Comparison of ENCODE assay signal across 16 cellular contexts in the genomic region with DNA sequence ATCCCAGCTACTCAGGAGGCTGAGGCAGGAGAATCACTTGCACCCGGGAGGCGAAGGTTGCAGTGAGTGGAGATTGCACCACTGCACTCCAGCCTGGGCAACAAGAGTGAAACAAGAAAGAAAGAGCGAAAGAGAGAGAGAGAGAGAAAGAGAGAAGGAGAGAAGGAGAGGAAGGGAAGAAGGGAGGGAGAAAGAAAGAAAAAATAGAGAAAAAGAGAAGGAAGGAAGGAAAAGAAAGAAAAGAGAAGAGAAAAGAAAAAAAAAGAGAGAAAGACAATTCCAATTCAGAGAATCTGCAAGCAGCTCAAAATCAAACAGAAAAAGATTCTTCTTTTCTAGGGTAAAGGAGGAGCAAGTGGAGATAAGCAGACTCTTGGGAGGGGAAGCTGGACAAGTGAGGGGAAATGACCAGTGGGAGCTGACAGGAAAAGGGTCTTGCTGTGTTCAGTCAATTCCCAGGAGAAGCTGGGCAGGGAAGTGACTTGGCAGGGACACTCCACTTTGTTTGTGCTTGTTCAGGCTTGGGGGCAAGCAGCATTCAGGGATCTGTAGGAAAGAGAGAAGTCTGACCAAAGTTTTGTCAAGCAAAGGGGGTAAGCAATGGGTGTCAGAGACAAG. TPM values are rescaled to one million over a fixed set of nuclear protein-coding genes. Genes with fewer than 3 reads are reported as not detected.
DNase-seq lines count a peak whose midpoint lies in the region; ATAC-seq, FAIRE-seq and TF ChIP-seq lines count a peak whose summit lies in the region.
"Had no signal": no experiment of that assay in that cellular context is flagged by ENCODE, and none has a peak within 500 bp of the region (broad histone marks: within the 10 kb centered on the region; RNA-seq: fewer than 3 reads in every experiment).

No MANE protein-coding gene starts in this region.

- WGBS in K562 (ENCODE audit: insufficient coverage, low coverage, missing lambda C conversion rate): 75% methylated on average over 3 of the region's 3 CpGs
- WGBS in mesodermal cell (ENCODE audit: insufficient coverage in 2 of 2), 2 experiments: 87 to 91% methylated on average over 3 of the region's 3 CpGs

- H3K79me2 ChIP-seq in ACC112 (ENCODE audit: control insufficient read depth, insufficient read depth, low read length, unreplicated experiment): peaks cover 34% of the 10 kb centered on the region
- H3K79me2 ChIP-seq in K562 (ENCODE audit: control insufficient read depth, insufficient read depth, low read length): peaks cover 14% of the 10 kb centered on the region

- H3K27ac Mint-ChIP-seq in Caco-2 (ENCODE audit: unreplicated experiment) (peak overlapping the region; percentile 30), nephron progenitor cell (no peak overlapping the region)

- no peak for TF ChIP-seq RAD21 in K562 (CRISPR knock-in tag; conservative IDR thresholded peaks at IDR 0.05 in 1 of 2, IDR thresholded peaks at IDR 0.05 in 1 of 2)

- H3K36me3 ChIP-seq in ACC112 (ENCODE audit: insufficient read depth, low read length): no peaks in the 10 kb centered on the region
- H3K36me3 ChIP-seq in Caco-2 (ENCODE audit: control insufficient read depth, insufficient read depth, low read length): no peaks in the 10 kb centered on the region; the same call in 1 of the 2 replicates
- H3K36me3 ChIP-seq in K562 (ENCODE audit: control insufficient read depth, insufficient read depth, low read length): no peaks in the 10 kb centered on the region; the same call in 2 of the 3 replicates
- peaks cover 2% of the 10 kb centered on the region for H3K36me3 ChIP-seq in mesodermal cell (ENCODE audit: control insufficient read depth, insufficient read depth, low read length)
- H3K36me3 ChIP-seq: HAP-1 had no signal

- BruUV-seq in Caco-2 (replicated peaks; lab: Mats Ljungman, UMichigan) (no TSS peak), K562 (replicated peaks; lab: Mats Ljungman, UMichigan) (no TSS peak)

- no peak for FAIRE-seq in K562 (lab: Jason Lieb, UNC)
- FAIRE-seq: G401.6, HTR-8/SVneo had no signal

- H3K4me3 ChIP-seq in ACC112 (ENCODE audit: low read depth, low read length) (no peak overlapping the region), Caco-2 (ENCODE audit: low read depth, low read length) (no peak overlapping the region), K562 (no peak overlapping the region), mesodermal cell (ENCODE audit: extremely low read depth, insufficient read depth, low read length, poor library complexity, severe bottlenecking) (no peak overlapping the region)
- H3K4me3 ChIP-seq: HAP-1 had no signal

- CTCF ChIA-PET in Caco-2 (lab: Charles Lee) (no interaction called here), K562 (lab: Yijun Ruan, JAX; ENCODE audit: low intra/inter-chr PET ratio) (no interaction called here)

- no peaks in the 10 kb centered on the region for H3K9me1 ChIP-seq in K562 (ENCODE audit: control insufficient read depth, insufficient read depth, low read length)

- POLR2A ChIA-PET in Caco-2 (lab: Charles Lee): no interaction called here
- POLR2A ChIA-PET in K562 (lab: Yijun Ruan, JAX): interaction anchor here (0.6 to 1.0 kb wide), 7 partner anchors 10 to 1205 kb away, joined by 3 to 6 read pairs (median 3); no protein-coding TSS in a partner anchor

- no peaks in the 10 kb centered on the region for H3K9me3 Mint-ChIP-seq in Caco-2 (ENCODE audit: unreplicated experiment)
- no peaks in the 10 kb centered on the region for H3K9me3 Mint-ChIP-seq in nephron progenitor cell

- no peak for TF ChIP-seq EP300 in K562 (IDR thresholded peaks at IDR 0.05; ENCODE audit: low read length)

- H3K4me1 Mint-ChIP-seq in Caco-2 (ENCODE audit: low read depth, unreplicated experiment) (peaks cover 49% of the 10 kb centered on the region), nephron progenitor cell (peaks cover 52% of the 10 kb centered on the region)

- H3K27me3 ChIP-seq in ACC112 (ENCODE audit: insufficient read depth, low read length): no peaks in the 10 kb centered on the region
- no peaks in the 10 kb centered on the region for H3K27me3 ChIP-seq in Caco-2 (replicated peaks; ENCODE audit: control insufficient read depth, insufficient read depth, low read length)
- no peaks in the 10 kb centered on the region for H3K27me3 ChIP-seq in K562 (ENCODE audit: control insufficient read depth in 2 of 2, insufficient read depth in 2 of 2, low read length in 2 of 2)

- peak overlapping the region; percentile 2 to 55; a peak in 1 of 4 replicates for H3K9ac ChIP-seq in K562 (ENCODE audit: insufficient read depth in 1 of 2, low read depth in 2 of 2, low read length in 2 of 2)

- H3K27ac ChIP-seq in ACC112 (ENCODE audit: low read depth, low read length) (peak overlapping the region; percentile 94), K562 (ENCODE audit: extremely low read depth, low read depth, low read length) (no peak overlapping the region), mesodermal cell (ENCODE audit: low read depth, low read length, severe bottlenecking) (peak overlapping the region; percentile 59)

- no peaks in the 10 kb centered on the region for H3K27me3 Mint-ChIP-seq in Caco-2 (ENCODE audit: insufficient read depth, unreplicated experiment)
- peaks cover 19% of the 10 kb centered on the region for H3K27me3 Mint-ChIP-seq in nephron progenitor cell (ENCODE audit: low read depth, poor library complexity)

- no peak overlapping the region for H2AFZ ChIP-seq in ACC112 (ENCODE audit: low read length, unreplicated experiment)
- H2AFZ ChIP-seq in K562 (ENCODE audit: low read depth, low read length): peak overlapping the region; percentile 20

- in situ Hi-C loops in K562 (cut with MboI): loop anchor here (25.0 kb wide), 1 partner anchor 204 kb away; no protein-coding TSS in a partner anchor

- H3K9me3 ChIP-seq in Caco-2 (no peaks in the 10 kb centered on the region), K562 (replicated peaks; ENCODE audit: control insufficient read depth, insufficient read depth, low read depth, low read length) (no peaks in the 10 kb centered on the region), mesodermal cell (ENCODE audit: control insufficient read depth, low read length) (no peaks in the 10 kb centered on the region)
- H3K9me3 ChIP-seq: HAP-1 had no signal

- H3K4me1 ChIP-seq in ACC112 (ENCODE audit: control insufficient read depth, insufficient read depth, low read length, unreplicated experiment) (peaks cover 65% of the 10 kb centered on the region), Caco-2 (peaks cover 63% of the 10 kb centered on the region), K562 (replicated peaks in 1 of 2; ENCODE audit: control insufficient read depth in 2 of 2, insufficient read depth in 2 of 2, low read length in 2 of 2) (peaks cover 49 to 58% of the 10 kb centered on the region in 2 experiments), mesodermal cell (ENCODE audit: control insufficient read depth, insufficient read depth, low read length, poor library complexity, severe bottlenecking) (peaks cover 43% of the 10 kb centered on the region)

- DNase-seq in Caco-2: peak in 1 of 2 experiments; percentile 5
- DNase-seq in K562 (ENCODE audit: extremely low read depth in 1 of 4, low spot score in 3 of 4): peak in 1 of 4 experiments; percentile 19
- no peak for DNase-seq in nephron progenitor cell
- DNase-seq in cerebellar cortex (ENCODE audit: low spot score): no peak
- DNase-seq: activated CD4-positive, alpha-beta T cell treated with anti-CD3 and anti-CD28 coated beads, Interleukin-2, amount 50 U/mL, for 4 hours; activated naive CD4-positive, alpha-beta T cell treated with anti-CD3 and anti-CD28 coated beads, Interleukin-2, amount 50 U/mL, for 16 hours; NCI-H226; T-helper 1 cell had no signal

- H3K4me3 Mint-ChIP-seq in Caco-2 (ENCODE audit: unreplicated experiment) (no peak overlapping the region), nephron progenitor cell (no peak overlapping the region)

- no peaks in the 10 kb centered on the region for H4K20me1 ChIP-seq in K562 (replicated peaks; ENCODE audit: control insufficient read depth, insufficient read depth, low read length)

- ATAC-seq in K562: no peak
- no peak for ATAC-seq in HG03045 (IDR thresholded peaks at IDR 0.05; ENCODE audit: unreplicated experiment)
- no peak for ATAC-seq in GM19351 (IDR thresholded peaks at IDR 0.05; ENCODE audit: unreplicated experiment)

- TF ChIP-seq POLR2A in K562 (conservative IDR thresholded peaks at IDR 0.05): no peak

- no peak overlapping the region for H3K4me2 ChIP-seq in K562 (ENCODE audit: insufficient read depth, low read length)

- TF ChIP-seq CTCF in Caco-2 (IDR thresholded peaks at IDR 0.05; ENCODE audit: insufficient read depth in 1 of 2, low read depth in 1 of 2, low read length in 1 of 2, severe bottlenecking in 1 of 2, unreplicated experiment in 1 of 2) (no peak), K562 (IDR thresholded peaks at IDR 0.05 in 2 of 3, conservative IDR thresholded peaks at IDR 0.05 in 1 of 3; ENCODE audit: insufficient read depth in 2 of 3, low read depth in 1 of 3, low read length in 3 of 3) (no peak), nephron progenitor cell (IDR thresholded peaks at IDR 0.05) (no peak)

- intact Hi-C loops in Caco-2 (cut with micrococcal nuclease; ENCODE audit: unreplicated experiment) (no loop called here), K562 (cut with micrococcal nuclease) (loop anchor here (5.0 to 10.0 kb wide), 2 partner anchors 84 to 1216 kb away; a partner anchor contains a TSS)

- peaks cover 7% of the 10 kb centered on the region for H3K36me3 Mint-ChIP-seq in Caco-2 (ENCODE audit: insufficient read depth, unreplicated experiment)
- H3K36me3 Mint-ChIP-seq in nephron progenitor cell (ENCODE audit: low read depth): no peaks in the 10 kb centered on the region

RNA-seq across cellular contexts. Expression of a gene that starts 3.6 kb away (rescaled TPM):
- total RNA-seq in Caco-2 (2022) (151 and 157 TPM in 2 replicates), K562 (2014; rRNA removed) (116 and 157 TPM in 2 replicates), K562 (2014; rRNA removed; fragmentation: Illumina TruSeq; extraction: Trizol) (80.4 and 84.2 TPM in 2 replicates), K562 (2015; rRNA removed; fragmentation: Illumina TruSeq; extraction: Trizol) (86.8 and 87.7 TPM in 2 replicates), K562 (2021) (94.8 and 101 TPM in 2 replicates)
- 180 and 218 TPM in 2 replicates for total RNA-seq in K562 (2011; cell fraction: chromatin; rRNA removed; ENCODE audit: low replicate concordance)
- total RNA-seq in K562 (2011; cell fraction: nucleolus; rRNA removed): 119 and 120 TPM in 2 replicates
- total RNA-seq in K562 (2011; cell fraction: nucleoplasm; rRNA removed): 132 and 165 TPM in 2 replicates
- polyA plus RNA-seq in K562 (2011; rRNA removed) (113 and 120 TPM in 2 replicates), K562 (2014; fragmentation: Illumina TruSeq; extraction: Trizol) (92.6 and 102 TPM in 2 replicates), K562 (2014; fragmentation: Nextera tagmentation; extraction: Ambion mirVana) (10 to 100 TPM; 24.6 to 28.5 TPM), K562 (2014; rRNA removed) (106 and 124 TPM in 2 replicates)
- 55.7 and 58.0 TPM in 2 replicates for polyA plus RNA-seq in K562 (2011; cell fraction: cytosol; rRNA removed)
- 254 and 312 TPM in 2 replicates for polyA plus RNA-seq in K562 (2011; cell fraction: nucleus; rRNA removed)
- 81.1 and 119 TPM in 2 replicates for polyA plus RNA-seq in K562 (2012)
- polyA minus RNA-seq in K562 (2011; rRNA and poly(A)+ RNA removed): 114 and 116 TPM in 2 replicates
- polyA minus RNA-seq in K562 (2011; cell fraction: cytosol; rRNA and poly(A)+ RNA removed): 68.3 and 82.5 TPM in 2 replicates
- 63.0 and 87.3 TPM in 2 replicates for polyA minus RNA-seq in K562 (2011; cell fraction: nucleus; rRNA and poly(A)+ RNA removed)
- 244 TPM for polyA plus RNA-seq in mesodermal cell (2013, experiment 1 of 2)
- polyA plus RNA-seq in mesodermal cell (2013, experiment 2 of 2): 240 TPM

RNA-seq across cellular contexts. Expression of a gene that starts 43.3 kb away (rescaled TPM):
- total RNA-seq in Caco-2 (2022) (4.1 and 6.7 TPM in 2 replicates), K562 (2014; rRNA removed) (not detected in 2 replicates), K562 (2014; rRNA removed; fragmentation: Illumina TruSeq; extraction: Trizol) (not detected in 2 replicates), K562 (2015; rRNA removed; fragmentation: Illumina TruSeq; extraction: Trizol) (not detected in 2 replicates), K562 (2021) (not detected in 2 replicates)
- not detected in 2 replicates for total RNA-seq in K562 (2011; cell fraction: chromatin; rRNA removed; ENCODE audit: low replicate concordance)
- total RNA-seq in K562 (2011; cell fraction: nucleolus; rRNA removed): not detected in 2 replicates
- total RNA-seq in K562 (2011; cell fraction: nucleoplasm; rRNA removed): not detected in 2 replicates
- polyA plus RNA-seq in K562 (2011; rRNA removed) (0.06 TPM in 1 of 2 replicates, not detected in the other), K562 (2014; fragmentation: Illumina TruSeq; extraction: Trizol) (not detected in 2 replicates), K562 (2014; fragmentation: Nextera tagmentation; extraction: Ambion mirVana) (not detected), K562 (2014; rRNA removed) (not detected in 2 replicates)
- polyA plus RNA-seq in K562 (2011; cell fraction: cytosol; rRNA removed): not detected in 2 replicates
- not detected in 2 replicates for polyA plus RNA-seq in K562 (2011; cell fraction: nucleus; rRNA removed)
- not detected in 2 replicates for polyA plus RNA-seq in K562 (2012)
- polyA minus RNA-seq in K562 (2011; rRNA and poly(A)+ RNA removed): not detected in 2 replicates
- polyA minus RNA-seq in K562 (2011; cell fraction: cytosol; rRNA and poly(A)+ RNA removed): not detected in 2 replicates
- not detected in 2 replicates for polyA minus RNA-seq in K562 (2011; cell fraction: nucleus; rRNA and poly(A)+ RNA removed)
- polyA plus RNA-seq in mesodermal cell (2013, experiment 1 of 2): not detected
- not detected for polyA plus RNA-seq in mesodermal cell (2013, experiment 2 of 2)
- total RNA-seq: mesenteric fat pad had no signal
